Comparison of ENCODE assay signal across 8 cellular contexts in genomic region chr6:31271641-31272357, GRCh38. TPM values are rescaled to one million over a fixed set of nuclear protein-coding genes. Genes with fewer than 3 reads are reported as not detected.
DNase-seq lines count a peak whose midpoint lies in the region; ATAC-seq, FAIRE-seq and TF ChIP-seq lines count a peak whose summit lies in the region.

Gene HLA-C, minus strand, starts transcription at chr6:31272092. Its CDS starts 21 bp downstream, at chr6:31272071.

- DNase-seq in D721Med (ENCODE audit: insufficient read length, low spot score) (peak; percentile 74), HuH-7.5 (ENCODE audit: low spot score) (peak; percentile 32), OCI-M1 (lab: John Stamatoyannopoulos, UW) (peak; percentile 99)
- peak; percentile 85 for DNase-seq in activated T-cell treated with anti-CD3 and anti-CD28 coated beads, Interleukin-2, amount 50 U/mL, for 24 hours
- peak; percentile 91 for DNase-seq in stimulated activated CD8-positive, alpha-beta memory T cell treated with anti-CD3 and anti-CD28 coated beads, Interleukin-4, amount 100 ng/mL, for 48 hours

- H3K27me3 ChIP-seq in esophagus (ENCODE audit: control insufficient read depth in 1 of 2, insufficient read depth in 2 of 2, low read length in 2 of 2) = no peaks in the 10 kb centered on the region
- H3K27me3 ChIP-seq in mucosa of stomach (ENCODE audit: control insufficient read depth, insufficient read depth, low read length) = no peaks in the 10 kb centered on the region

- peaks cover 54% of the 10 kb centered on the region for H3K36me3 Mint-ChIP-seq in activated T-cell treated with anti-CD3 and anti-CD28 coated beads, Interleukin-2, amount 50 U/mL, for 24 hours (ENCODE audit: low read depth)

- H3K36me3 ChIP-seq in esophagus (ENCODE audit: control insufficient read depth in 2 of 2, insufficient read depth in 2 of 2, low read length in 1 of 2) = peaks cover 0 to 26% of the 10 kb centered on the region in 2 donors
- H3K36me3 ChIP-seq in mucosa of stomach (ENCODE audit: control insufficient read depth, insufficient read depth, low read length) = no peaks in the 10 kb centered on the region

- peak within 1 kb of the TSS; percentile 94 to 98 for H3K27ac ChIP-seq in esophagus (ENCODE audit: low read depth in 2 of 2, low read length in 1 of 2)

- peaks cover 64% of the 10 kb centered on the region for H3K4me1 Mint-ChIP-seq in activated T-cell treated with anti-CD3 and anti-CD28 coated beads, Interleukin-2, amount 50 U/mL, for 24 hours (ENCODE audit: low read depth)

- H3K4me3 ChIP-seq in esophagus (ENCODE audit: low read depth in 1 of 2, low read length in 2 of 2) (peak within 1 kb of the TSS; percentile 63 to 96), mucosa of stomach (ENCODE audit: low read length) (peak within 1 kb of the TSS; percentile 84)

- TF ChIP-seq CTCF in D721Med (IDR thresholded peaks at IDR 0.05; ENCODE audit: insufficient read depth, missing control alignments) = peak; percentile 37

- H3K4me3 Mint-ChIP-seq in activated T-cell treated with anti-CD3 and anti-CD28 coated beads, Interleukin-2, amount 50 U/mL, for 24 hours = peak within 1 kb of the TSS; percentile 94

- no peak for FAIRE-seq in D721Med (lab: Jason Lieb, UNC)

- no peaks in the 10 kb centered on the region for H3K9me3 ChIP-seq in esophagus (ENCODE audit: control insufficient read depth in 2 of 2, insufficient read depth in 1 of 2, low read depth in 1 of 2, low read length in 1 of 2)
- H3K9me3 ChIP-seq in mucosa of stomach (ENCODE audit: control insufficient read depth, low read length) = no peaks in the 10 kb centered on the region

- peak within 1 kb of the TSS; percentile 99 for H3K27ac Mint-ChIP-seq in activated T-cell treated with anti-CD3 and anti-CD28 coated beads, Interleukin-2, amount 50 U/mL, for 24 hours

- peaks cover 0 to 13% of the 10 kb centered on the region in 2 donors for H3K4me1 ChIP-seq in esophagus (ENCODE audit: control insufficient read depth in 2 of 2, insufficient read depth in 2 of 2, low read length in 1 of 2)
- peaks cover 11% of the 10 kb centered on the region for H3K4me1 ChIP-seq in mucosa of stomach (ENCODE audit: control insufficient read depth, insufficient read depth, low read length)

- H3K27me3 Mint-ChIP-seq in activated T-cell treated with anti-CD3 and anti-CD28 coated beads, Interleukin-2, amount 50 U/mL, for 24 hours = no peaks in the 10 kb centered on the region

- H3K9me3 Mint-ChIP-seq in activated T-cell treated with anti-CD3 and anti-CD28 coated beads, Interleukin-2, amount 50 U/mL, for 24 hours = no peaks in the 10 kb centered on the region

- H3K9ac ChIP-seq in mucosa of stomach (ENCODE audit: low read length) = peak within 1 kb of the TSS; percentile 99

- peak; percentile 80 for ATAC-seq in GM21515 (IDR thresholded peaks at IDR 0.05; ENCODE audit: unreplicated experiment)

- WGBS in esophagus, 2 donors = 0 to 1% methylated on average over 45 to 62 of the region's 62 CpGs

RNA-seq across cellular contexts. Expression of gene HLA-C, which starts in this region (rescaled TPM):
- 100 to 1,000 TPM; 104 to 121 TPM for polyA plus RNA-seq in esophagus

Comparison
In these comparisons a context has a peak if more than half of its experiments do, and no peak if none do; other contexts are left out.
1. Peak in every context shown above with its lines: DNase-seq, ATAC-seq, H3K4me3 ChIP-seq and H3K27ac ChIP-seq.
2. DNase-seq: peak in every context shown above with its lines; median percentile 99 in OCI-M1; 91 in stimulated activated CD8-positive, alpha-beta memory T cell treated with anti-CD3 and anti-CD28 coated beads, Interleukin-4, amount 100 ng/mL, for 48 hours; 85 in activated T-cell treated with anti-CD3 and anti-CD28 coated beads, Interleukin-2, amount 50 U/mL, for 24 hours; 74 in D721Med; 32 in HuH-7.5.